Comparison of ENCODE assay signal across 12 cellular contexts in genomic region chr10:116740971-116741370, GRCh38. TPM values are rescaled to one million over a fixed set of nuclear protein-coding genes. Genes with fewer than 3 reads are reported as not detected.
DNase-seq lines count a peak whose midpoint lies in the region; ATAC-seq and TF ChIP-seq lines count a peak whose summit lies in the region.
"Had no signal": no experiment of that assay in that cellular context is flagged by ENCODE, and none has a peak within 500 bp of the region (broad histone marks: within the 10 kb centered on the region; RNA-seq: fewer than 3 reads in every experiment).

No MANE protein-coding gene starts in this region.

- DNase-seq in DMS 273 (lab: John Stamatoyannopoulos, UW; ENCODE audit: unreplicated experiment): peak; percentile 40
- no peak for DNase-seq in DMS 273 treated with DMSO at 0.1 percent for 48 hours (lab: John Stamatoyannopoulos, UW)
- DNase-seq in esophagus muscularis mucosa (ENCODE audit: extremely low spot score): no peak
- DNase-seq in tibial nerve (ENCODE audit: low spot score in 2 of 2): no peak
- DNase-seq in NCI-H774 (lab: John Stamatoyannopoulos, UW): no peak
- DNase-seq in NCI-H2196 (lab: John Stamatoyannopoulos, UW; ENCODE audit: unreplicated experiment): no peak
- DNase-seq: NCI-H526 treated with DMSO at 0.1 percent for 48 hours; stimulated activated CD4-positive, alpha-beta T cell treated with anti-CD3 and anti-CD28 coated beads, Interleukin-1b, Interleukin-23, amount 100 ng/mL, for 48 hours had no signal

- no peaks in the 10 kb centered on the region for H3K9me3 ChIP-seq in esophagus muscularis mucosa
- no peaks in the 10 kb centered on the region for H3K9me3 ChIP-seq in tibial nerve

- TF ChIP-seq CTCF in esophagus muscularis mucosa (IDR thresholded peaks at IDR 0.05) (no peak), nephron (IDR thresholded peaks at IDR 0.05; ENCODE audit: unreplicated experiment in 3 of 3) (no peak), tibial nerve (IDR thresholded peaks at IDR 0.05) (no peak)

- peaks cover 14% of the 10 kb centered on the region for H3K4me1 Mint-ChIP-seq in nephron

- H3K36me3 Mint-ChIP-seq in nephron (ENCODE audit: low read depth): no peaks in the 10 kb centered on the region

- no peak for ATAC-seq in HG03135 (IDR thresholded peaks at IDR 0.05; ENCODE audit: unreplicated experiment)

- WGBS in esophagus muscularis mucosa: 52% methylated on average over 5 of the region's 13 CpGs
- WGBS in tibial nerve, 2 donors: 15 to 19% methylated on average over 7 to 12 of the region's 13 CpGs

- TF ChIP-seq EP300 in esophagus muscularis mucosa (IDR thresholded peaks at IDR 0.05) (no peak), tibial nerve (IDR thresholded peaks at IDR 0.05) (peak in 1 of 2 donors; percentile 68)

- H3K4me1 ChIP-seq in esophagus muscularis mucosa (peaks cover 5 to 39% (median 30%) of the 10 kb centered on the region in 4 donors), tibial nerve (peaks cover 0 to 57% (median 15%) of the 10 kb centered on the region in 4 donors)

- H3K36me3 ChIP-seq in esophagus muscularis mucosa: no peaks in the 10 kb centered on the region
- no peaks in the 10 kb centered on the region for H3K36me3 ChIP-seq in tibial nerve

- no peak for TF ChIP-seq POLR2A in esophagus muscularis mucosa (IDR thresholded peaks at IDR 0.05; ENCODE audit: low read depth)
- TF ChIP-seq POLR2A in tibial nerve (IDR thresholded peaks at IDR 0.05): no peak

- intact Hi-C loops in esophagus muscularis mucosa (cut with DNase I): loop anchor here (5.0 kb wide), 1 partner anchor 46 kb away; no protein-coding TSS in a partner anchor

- H3K27me3 Mint-ChIP-seq in nephron (ENCODE audit: low read depth): peaks cover 52% of the 10 kb centered on the region

- no peak overlapping the region for H3K27ac Mint-ChIP-seq in nephron

- peak overlapping the region; percentile 82 to 90 (median 84) for H3K4me3 Mint-ChIP-seq in nephron

- no peaks in the 10 kb centered on the region for H3K9me3 Mint-ChIP-seq in nephron

- H3K27me3 ChIP-seq in esophagus muscularis mucosa (peaks cover 0 to 6% (median 0%) of the 10 kb centered on the region in 4 donors), tibial nerve (peaks cover 0 to 5% of the 10 kb centered on the region in 2 donors)

- H3K27ac ChIP-seq in esophagus muscularis mucosa (replicated peaks in 1 of 4) (peak overlapping the region; percentile 96 to 99 (median 98)), tibial nerve (peak overlapping the region; percentile 80 to 96 (median 90))
- H3K27ac ChIP-seq: 22Rv1, VCaP had no signal

- peak overlapping the region; percentile 93 to 98 (median 96) for H3K4me3 ChIP-seq in esophagus muscularis mucosa
- peak overlapping the region; percentile 61 to 85 (median 80) for H3K4me3 ChIP-seq in tibial nerve

RNA-seq across cellular contexts. Expression of gene HSPA12A, which starts 1.4 kb away (rescaled TPM):
- total RNA-seq in esophagus muscularis mucosa: 10 to 100 TPM; 16.4 to 24.5 (median 22.2) TPM
- 100 to 1,000 TPM; 125 to 187 (median 147) TPM for total RNA-seq in tibial nerve

Comparison
In these comparisons a context has a peak if more than half of its experiments do, and no peak if none do; other contexts are left out.
1. RNA of gene HSPA12A, which starts 1.4 kb away (total RNA-seq): 125 to 187 TPM in tibial nerve; 16.4 to 24.5 TPM in esophagus muscularis mucosa; every median in the first group is over 4 times any median in the second.